In genomic region chr22:31622980-31623379, GRCh38 we compare ENCODE assay signal across 26 cellular contexts. TPM values are rescaled to one million over a fixed set of nuclear protein-coding genes. Genes with fewer than 3 reads are reported as not detected.
A peak's percentile ranks its signal among the peaks of the same experiment; 100 is the strongest.
DNase-seq lines count a peak whose midpoint lies in the region; ATAC-seq, FAIRE-seq and TF ChIP-seq lines count a peak whose summit lies in the region.
"Had no signal": no experiment of that assay in that cellular context is flagged by ENCODE, and none has a peak within 500 bp of the region (broad histone marks: within the 10 kb centered on the region; RNA-seq: fewer than 3 reads in every experiment).

No MANE protein-coding gene starts in this region.

- H3K9ac ChIP-seq in HepG2 (ENCODE audit: insufficient read depth, low read depth, low read length), result no peak overlapping the region

- H3K27ac ChIP-seq in HepG2 (ENCODE audit: extremely low read length, insufficient read depth, low read length) (no peak overlapping the region), right lobe of liver (no peak overlapping the region), RWPE1 (peak overlapping the region; percentile 59), dorsolateral prefrontal cortex (peak overlapping the region in 46 of 59 donors; percentile 1 to 97 (median 90))
- H3K27ac ChIP-seq: esophagus squamous epithelium, gastroesophageal sphincter, prostate gland, VCaP had no signal

- no peak for TF ChIP-seq POLR2A in HepG2 (IDR thresholded peaks at IDR 0.05; ENCODE audit: insufficient read depth in 1 of 2, low read depth in 2 of 2, low read length in 2 of 2)
- no peak for TF ChIP-seq POLR2A in right lobe of liver (IDR thresholded peaks at IDR 0.05)

- no peaks in the 10 kb centered on the region for H3K9me3 ChIP-seq in HepG2 (ENCODE audit: low read length)
- no peaks in the 10 kb centered on the region for H3K9me3 ChIP-seq in right lobe of liver
- H3K9me3 ChIP-seq: esophagus squamous epithelium, gastroesophageal sphincter, prostate gland, stomach had no signal

- in situ Hi-C loops in HepG2 (cut with HindIII; ENCODE audit: extremely low pct_ligation_motif_present, low pct_unique_long_range_greater_than_20kb), result no loop called here

- CTCF ChIA-PET in HepG2 (lab: Yijun Ruan, JAX; ENCODE audit: low intra/inter-chr PET ratio, low total read pairs), result no interaction called here
- CTCF ChIA-PET in RWPE1 (lab: Yijun Ruan, JAX), result no interaction called here

- no peak for FAIRE-seq in HepG2 (lab: Jason Lieb, UNC)
- FAIRE-seq: astrocyte had no signal

- no peaks in the 10 kb centered on the region for H3K27me3 Mint-ChIP-seq in stimulated activated naive B cell treated with anti-CD40 and anti-IgM and Interleukin-4, amounts not matched to agents 10 μg/mL and 1 μg/mL and 100 μg/mL, for 72 hours
- no peaks in the 10 kb centered on the region for H3K27me3 Mint-ChIP-seq in activated T-helper 2 cell treated with anti-CD3 and anti-CD28 coated beads, Interferon-gamma antibody, Interleukin-2, Interleukin-4, amounts not matched to agents 10 μg/mL and 5 μg/mL and 100 μg/mL, durations not matched to agents 14 hours and 24 hours and 36 hours (ENCODE audit: low read depth)
- H3K27me3 Mint-ChIP-seq: type B pancreatic cell had no signal

- peaks cover 34% of the 10 kb centered on the region for H3K79me2 ChIP-seq in HepG2 (ENCODE audit: insufficient read depth, low read length)

- TF ChIP-seq EP300 in HepG2 (IDR thresholded peaks at IDR 0.05; ENCODE audit: low read depth in 2 of 2, low read length in 2 of 2), result no peak
- TF ChIP-seq EP300 in HepG2 (CRISPR knock-in tag; IDR thresholded peaks at IDR 0.05; ENCODE audit: borderline replicate concordance), result no peak

- WGBS in HepG2 (ENCODE audit: low lambda C conversion rate), result 100% methylated on average over 1 of the region's 1 CpG
- WGBS in right lobe of liver (ENCODE audit: insufficient coverage, low coverage, low lambda C conversion rate, missing lambda C conversion rate), result 80% methylated on average over 1 of the region's 1 CpG

- no peak for DNase-seq in HepG2 (ENCODE audit: low spot score)
- DNase-seq in right lobe of liver, result no peak
- no peak for DNase-seq in RWPE1 (ENCODE audit: low spot score)
- DNase-seq in dorsolateral prefrontal cortex, result no peak
- no peak for DNase-seq in stimulated activated naive B cell treated with anti-CD40 and anti-IgM and Interleukin-4, amounts not matched to agents 10 μg/mL and 1 μg/mL and 100 μg/mL, for 72 hours
- DNase-seq in iPS-NIHi11 (ENCODE audit: low spot score), result no peak
- DNase-seq in SIG-M5 (lab: John Stamatoyannopoulos, UW), result no peak
- DNase-seq in activated T-helper 2 cell treated with anti-CD3 and anti-CD28 coated beads, Interferon-gamma antibody, Interleukin-2, Interleukin-4, amounts not matched to agents 10 μg/mL and 5 μg/mL and 100 μg/mL, durations not matched to agents 14 hours and 24 hours and 36 hours (ENCODE audit: low spot score), result no peak
- DNase-seq: activated effector memory CD4-positive, alpha-beta T cell treated with anti-CD3 and anti-CD28 coated beads, Interleukin-2, amount 50 U/mL, for 16 hours; EL; esophagus squamous epithelium; HCEC 1CT; Karpas-422; mesendoderm; NCI-H187; NCI-H2227 treated with DMSO at 0.1 percent for 48 hours; NCI-H774; OCI-M1; SHP77 treated with DMSO at 0.1 percent for 48 hours; stomach had no signal

- POLR2A ChIA-PET in HepG2 (lab: Yijun Ruan, JAX), result no interaction called here
- POLR2A ChIA-PET in RWPE1 (lab: Yijun Ruan, JAX; ENCODE audit: low non-redundant PET), result no interaction called here

- H3K4me1 ChIP-seq in HepG2 (ENCODE audit: insufficient read depth, low read length) (peaks cover 23% of the 10 kb centered on the region), right lobe of liver (peaks cover 0 to 16% (median 2%) of the 10 kb centered on the region in 4 donors)

- H3K36me3 Mint-ChIP-seq in stimulated activated naive B cell treated with anti-CD40 and anti-IgM and Interleukin-4, amounts not matched to agents 10 μg/mL and 1 μg/mL and 100 μg/mL, for 72 hours, result peaks cover 39 to 65% of the 10 kb centered on the region in 2 donors
- H3K36me3 Mint-ChIP-seq in activated T-helper 2 cell treated with anti-CD3 and anti-CD28 coated beads, Interferon-gamma antibody, Interleukin-2, Interleukin-4, amounts not matched to agents 10 μg/mL and 5 μg/mL and 100 μg/mL, durations not matched to agents 14 hours and 24 hours and 36 hours (ENCODE audit: low read depth), result peaks cover 38% of the 10 kb centered on the region

- intact Hi-C loops in HepG2 (cut with micrococcal nuclease; ENCODE audit: unreplicated experiment) (no loop called here), right lobe of liver (cut with DNase I) (loop anchor here in 1 of 2 donors (10.0 kb wide), 1 partner anchor 58 kb away; no protein-coding TSS in a partner anchor), dorsolateral prefrontal cortex (cut with DNase I) (loop anchor here (5.0 to 10.0 kb wide), 3 partner anchors 46 to 278 kb away; partner anchors contain the start of genes DRG1 (in 1 of the 2) and PATZ1 (in 1 of the 2))
- intact Hi-C loops in activated T-helper 2 cell treated with anti-CD3 and anti-CD28 coated beads, Interferon-gamma antibody, Interleukin-2, Interleukin-4, amounts not matched to agents 10 μg/mL and 5 μg/mL and 100 μg/mL, durations not matched to agents 14 hours and 24 hours and 36 hours (cut with micrococcal nuclease), result no loop called here

- no peak for TF ChIP-seq CTCF in HepG2 (CRISPR knock-in tag; IDR thresholded peaks at IDR 0.05)
- no peak for TF ChIP-seq CTCF in right lobe of liver (IDR thresholded peaks at IDR 0.05)
- no peak for TF ChIP-seq CTCF in RWPE1 (conservative IDR thresholded peaks at IDR 0.05; ENCODE audit: low read depth)
- TF ChIP-seq CTCF in dorsolateral prefrontal cortex (IDR thresholded peaks at IDR 0.05 in 54 of 56, conservative IDR thresholded peaks at IDR 0.05 in 2 of 56; ENCODE audit: low read depth in 1 of 56, partially characterized antibody in 56 of 56), result no peak

- peaks cover 26 to 48% of the 10 kb centered on the region in 2 donors for H3K4me1 Mint-ChIP-seq in stimulated activated naive B cell treated with anti-CD40 and anti-IgM and Interleukin-4, amounts not matched to agents 10 μg/mL and 1 μg/mL and 100 μg/mL, for 72 hours
- peaks cover 4% of the 10 kb centered on the region for H3K4me1 Mint-ChIP-seq in activated T-helper 2 cell treated with anti-CD3 and anti-CD28 coated beads, Interferon-gamma antibody, Interleukin-2, Interleukin-4, amounts not matched to agents 10 μg/mL and 5 μg/mL and 100 μg/mL, durations not matched to agents 14 hours and 24 hours and 36 hours (ENCODE audit: low read depth)

- H3K9me3 Mint-ChIP-seq in stimulated activated naive B cell treated with anti-CD40 and anti-IgM and Interleukin-4, amounts not matched to agents 10 μg/mL and 1 μg/mL and 100 μg/mL, for 72 hours, result no peaks in the 10 kb centered on the region
- H3K9me3 Mint-ChIP-seq in activated T-helper 2 cell treated with anti-CD3 and anti-CD28 coated beads, Interferon-gamma antibody, Interleukin-2, Interleukin-4, amounts not matched to agents 10 μg/mL and 5 μg/mL and 100 μg/mL, durations not matched to agents 14 hours and 24 hours and 36 hours, result no peaks in the 10 kb centered on the region
- H3K9me3 Mint-ChIP-seq: nephron, type B pancreatic cell had no signal

- TF ChIP-seq RAD21 in HepG2 (CRISPR knock-in tag; IDR thresholded peaks at IDR 0.05), result no peak

- H3K27ac Mint-ChIP-seq in stimulated activated naive B cell treated with anti-CD40 and anti-IgM and Interleukin-4, amounts not matched to agents 10 μg/mL and 1 μg/mL and 100 μg/mL, for 72 hours, result peak overlapping the region; percentile 65
- no peak overlapping the region for H3K27ac Mint-ChIP-seq in activated T-helper 2 cell treated with anti-CD3 and anti-CD28 coated beads, Interferon-gamma antibody, Interleukin-2, Interleukin-4, amounts not matched to agents 10 μg/mL and 5 μg/mL and 100 μg/mL, durations not matched to agents 14 hours and 24 hours and 36 hours
- H3K27ac Mint-ChIP-seq: nephron, type B pancreatic cell had no signal

- no peak overlapping the region for H3K4me3 Mint-ChIP-seq in stimulated activated naive B cell treated with anti-CD40 and anti-IgM and Interleukin-4, amounts not matched to agents 10 μg/mL and 1 μg/mL and 100 μg/mL, for 72 hours
- no peak overlapping the region for H3K4me3 Mint-ChIP-seq in activated T-helper 2 cell treated with anti-CD3 and anti-CD28 coated beads, Interferon-gamma antibody, Interleukin-2, Interleukin-4, amounts not matched to agents 10 μg/mL and 5 μg/mL and 100 μg/mL, durations not matched to agents 14 hours and 24 hours and 36 hours (ENCODE audit: low read depth)
- H3K4me3 Mint-ChIP-seq: nephron, type B pancreatic cell had no signal

- no TSS peak for BruUV-seq in HepG2 (replicated peaks; lab: Mats Ljungman, UMichigan)

- H3K36me3 ChIP-seq in HepG2 (replicated peaks in 1 of 2; ENCODE audit: control insufficient read depth in 1 of 2, insufficient read depth in 2 of 2, low read length in 2 of 2) (peaks cover 26 to 44% of the 10 kb centered on the region in 2 experiments), right lobe of liver (peaks cover 0 to 37% (median 8%) of the 10 kb centered on the region in 4 donors)
- H3K36me3 ChIP-seq: prostate gland had no signal

- no peak overlapping the region for H2AFZ ChIP-seq in HepG2 (ENCODE audit: low read length)

- ATAC-seq in HepG2 (no peak), right lobe of liver (no peak)
- no peak for ATAC-seq in stimulated activated naive B cell treated with anti-CD40 and anti-IgM and Interleukin-4, amounts not matched to agents 10 μg/mL and 1 μg/mL and 100 μg/mL, for 72 hours (replicated peaks)
- ATAC-seq: gastroesophageal sphincter had no signal

- H3K27me3 ChIP-seq in HepG2 (ENCODE audit: control insufficient read depth in 1 of 2, insufficient read depth in 2 of 2, low read length in 2 of 2) (no peaks in the 10 kb centered on the region), right lobe of liver (no peaks in the 10 kb centered on the region), dorsolateral prefrontal cortex (no peaks in the 10 kb centered on the region)
- H3K27me3 ChIP-seq: esophagus squamous epithelium, gastroesophageal sphincter, stomach had no signal

- H3K4me2 ChIP-seq in HepG2 (ENCODE audit: low read depth, low read length), result no peak overlapping the region

- H4K20me1 ChIP-seq in HepG2 (ENCODE audit: insufficient read depth, low read length), result peaks cover 17% of the 10 kb centered on the region; the same call in 1 of the 2 replicates

- H3K4me3 ChIP-seq in HepG2 (replicated peaks in 1 of 3; ENCODE audit: insufficient read depth in 1 of 3, low read depth in 2 of 3, low read length in 3 of 3) (no peak overlapping the region), right lobe of liver (no peak overlapping the region), dorsolateral prefrontal cortex (peak overlapping the region in 17 of 59 donors; percentile 39 to 71 (median 61))
- H3K4me3 ChIP-seq: esophagus squamous epithelium, gastroesophageal sphincter, prostate gland, stomach had no signal

RNA-seq across cellular contexts. Expression of gene PISD, which starts 39.0 kb away (rescaled TPM):
- total RNA-seq in HepG2 (2016; rRNA removed; fragmentation: Illumina TruSeq; extraction: Trizol), result 30.0 and 47.7 TPM in 2 replicates
- 8.9 and 9.7 TPM in 2 replicates for total RNA-seq in HepG2 (2016; cell fraction: cytosol; rRNA removed; fragmentation: Illumina TruSeq; extraction: Trizol; ENCODE audit: low read depth)
- 26.3 and 48.8 TPM in 2 replicates for total RNA-seq in HepG2 (2016; cell fraction: insoluble cytoplasmic fraction; rRNA removed; fragmentation: Illumina TruSeq; extraction: Trizol)
- 21.3 and 21.7 TPM in 2 replicates for total RNA-seq in HepG2 (2016; cell fraction: membrane; rRNA removed; fragmentation: Illumina TruSeq; extraction: Trizol)
- 39.3 and 43.4 TPM in 2 replicates for total RNA-seq in HepG2 (2016; cell fraction: nucleus; rRNA removed; fragmentation: Illumina TruSeq; extraction: Trizol)
- 30.1 and 38.6 TPM in 2 replicates for polyA plus RNA-seq in HepG2 (2011; rRNA removed)
- 27.5 and 28.8 TPM in 2 replicates for polyA plus RNA-seq in HepG2 (2011; cell fraction: cytosol; rRNA removed)
- polyA plus RNA-seq in HepG2 (2011; cell fraction: nucleus; rRNA removed), result 96.1 and 99.7 TPM in 2 replicates
- 21.9 and 29.8 TPM in 2 replicates for polyA plus RNA-seq in HepG2 (2012)
- polyA plus RNA-seq in HepG2 (2016; cell fraction: cytosol; fragmentation: Illumina TruSeq; extraction: Trizol; ENCODE audit: low read depth), result 7.1 and 8.1 TPM in 2 replicates
- 25.8 and 29.7 TPM in 2 replicates for polyA plus RNA-seq in HepG2 (2016; cell fraction: insoluble cytoplasmic fraction; fragmentation: Illumina TruSeq; extraction: Trizol; ENCODE audit: low read depth)
- 14.7 and 16.1 TPM in 2 replicates for polyA plus RNA-seq in HepG2 (2016; cell fraction: membrane; fragmentation: Illumina TruSeq; extraction: Trizol; ENCODE audit: low read depth)
- 78.0 and 82.4 TPM in 2 replicates for polyA plus RNA-seq in HepG2 (2016; cell fraction: nucleus; fragmentation: Illumina TruSeq; extraction: Trizol; ENCODE audit: insufficient read depth, low read depth)
- polyA minus RNA-seq in HepG2 (2011; rRNA and poly(A)+ RNA removed; ENCODE audit: low replicate concordance), result 24.4 and 42.4 TPM in 2 replicates
- polyA minus RNA-seq in HepG2 (2011; cell fraction: cytosol; rRNA and poly(A)+ RNA removed), result 13.1 and 16.7 TPM in 2 replicates
- 18.4 and 22.0 TPM in 2 replicates for polyA minus RNA-seq in HepG2 (2011; cell fraction: nucleus; rRNA and poly(A)+ RNA removed)
- 10 to 100 TPM; 15.5 to 22.9 (median 18.1) TPM for total RNA-seq in right lobe of liver
- 100 to 1,000 TPM in 2 of 120 experiments, 10 to 100 TPM in 118; 48.4 to 108 (median 75.5) TPM for total RNA-seq in dorsolateral prefrontal cortex
- 44.3 and 44.9 TPM in 2 replicates for total RNA-seq in activated T-helper 2 cell treated with anti-CD3 and anti-CD28 coated beads, Interferon-gamma antibody, Interleukin-2, Interleukin-4, amounts not matched to agents 10 μg/mL and 5 μg/mL and 100 μg/mL, durations not matched to agents 14 hours and 24 hours and 36 hours

Comparison
In these comparisons a context has a peak if more than half of its experiments do, and no peak if none do; other contexts are left out.
1. H3K27ac ChIP-seq: peak in RWPE1 (single experiment) and dorsolateral prefrontal cortex (46 of 59); none in HepG2 (single experiment) and right lobe of liver (0 of 3).
2. intact Hi-C loops: an anchor here in dorsolateral prefrontal cortex (5.0 to 10.0 kb wide); none called in HepG2 and activated T-helper 2 cell treated with anti-CD3 and anti-CD28 coated beads, Interferon-gamma antibody, Interleukin-2, Interleukin-4, amounts not matched to agents 10 μg/mL and 5 μg/mL and 100 μg/mL, durations not matched to agents 14 hours and 24 hours and 36 hours.